ENCODE assay signal across 34 cellular contexts in the genomic region with DNA sequence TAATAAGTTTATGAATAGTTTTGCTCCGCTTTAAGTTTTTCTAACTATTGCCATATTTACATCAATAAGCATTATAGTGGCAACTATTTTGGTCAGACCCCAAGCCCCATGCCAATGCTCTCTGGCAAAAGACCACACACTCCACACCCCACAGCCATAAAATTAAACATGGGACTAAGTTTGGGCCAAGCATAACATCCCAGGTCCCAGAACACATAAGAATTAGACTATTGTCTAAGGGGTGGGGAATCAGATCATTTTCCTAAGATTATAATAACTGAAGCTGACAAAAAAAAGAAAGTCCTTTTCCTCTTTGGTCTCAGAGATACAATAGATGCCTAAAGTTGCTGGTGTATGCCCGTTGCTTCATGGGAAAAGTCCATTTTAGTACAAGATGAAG.
"Had no signal": no experiment of that assay in that cellular context is flagged by ENCODE, and none has a peak within 500 bp of the region (broad histone marks: within the 10 kb centered on the region; RNA-seq: fewer than 3 reads in every experiment).

No MANE protein-coding gene starts in this region.

- H3K9me3 Mint-ChIP-seq: activated CD8-positive, alpha-beta T cell treated with anti-CD3 and anti-CD28 coated beads for 36 hours; activated T-cell treated with anti-CD3 and anti-CD28 coated beads, Interleukin-2, amount 50 U/mL, for 4 hours; activated T-helper 17 cell treated with anti-CD3 and anti-CD28 coated beads, Interleukin-2, amount 50 U/mL, for 72 hours; effector memory CD8-positive, alpha-beta T cell; T-cell; T-helper 1 cell treated with Interleukin-12 subunit alpha and Interleukin-12 subunit beta and Interleukin-4 antibody, amounts not matched to agents 30 μg/mL and 1 μg/mL, for 36 hours; T-helper 2 cell treated with Interferon-gamma antibody and Interleukin-4, amounts not matched to agents 5 μg/mL and 100 μg/mL, for 36 hours had no signal

- H3K27ac Mint-ChIP-seq: activated B cell treated with CpG ODN at 0.5 μM for 24 hours; activated CD8-positive, alpha-beta T cell treated with anti-CD3 and anti-CD28 coated beads for 36 hours; activated naive CD8-positive, alpha-beta T cell; activated T-helper 17 cell treated with anti-CD3 and anti-CD28 coated beads, Interleukin-2, amount 50 U/mL, for 72 hours; dendritic cell treated with granulocyte-macrophage colony-stimulating factor and Interleukin-4, amounts not matched to agents 40 ng/mL and 50 ng/mL, for 4 days; effector memory CD8-positive, alpha-beta T cell; T-cell; T-helper 1 cell treated with Interleukin-12 subunit alpha and Interleukin-12 subunit beta and Interleukin-4 antibody, amounts not matched to agents 30 μg/mL and 1 μg/mL, for 36 hours; T-helper 2 cell treated with Interferon-gamma antibody and Interleukin-4, amounts not matched to agents 5 μg/mL and 100 μg/mL, for 36 hours had no signal

- H3K4me1 Mint-ChIP-seq: T-cell had no signal

- H3K4me3 ChIP-seq: adrenal gland, body of pancreas, coronary artery, esophagus squamous epithelium, gastroesophageal sphincter had no signal

- H3K9me3 ChIP-seq: adrenal gland, body of pancreas, esophagus squamous epithelium, gastroesophageal sphincter had no signal

- H3K4me3 Mint-ChIP-seq: activated B cell treated with CpG ODN at 0.5 μM for 24 hours; activated CD8-positive, alpha-beta T cell treated with anti-CD3 and anti-CD28 coated beads for 36 hours; activated naive CD8-positive, alpha-beta T cell; activated T-cell treated with anti-CD3 and anti-CD28 coated beads, Interleukin-2, amount 50 U/mL, for 4 hours; activated T-helper 17 cell treated with anti-CD3 and anti-CD28 coated beads, Interleukin-2, amount 50 U/mL, for 72 hours; dendritic cell treated with granulocyte-macrophage colony-stimulating factor and Interleukin-4, amounts not matched to agents 40 ng/mL and 50 ng/mL, for 4 days; effector memory CD8-positive, alpha-beta T cell; T-cell; T-helper 1 cell treated with Interleukin-12 subunit alpha and Interleukin-12 subunit beta and Interleukin-4 antibody, amounts not matched to agents 30 μg/mL and 1 μg/mL, for 36 hours; T-helper 2 cell treated with Interferon-gamma antibody and Interleukin-4, amounts not matched to agents 5 μg/mL and 100 μg/mL, for 36 hours had no signal

- H3K27me3 Mint-ChIP-seq: activated B cell treated with CpG ODN at 0.5 μM for 24 hours; activated CD8-positive, alpha-beta T cell treated with anti-CD3 and anti-CD28 coated beads for 36 hours; activated naive CD8-positive, alpha-beta T cell; activated T-helper 17 cell treated with anti-CD3 and anti-CD28 coated beads, Interleukin-2, amount 50 U/mL, for 72 hours; dendritic cell treated with granulocyte-macrophage colony-stimulating factor and Interleukin-4, amounts not matched to agents 40 ng/mL and 50 ng/mL, for 4 days; effector memory CD8-positive, alpha-beta T cell; T-cell had no signal

- H3K36me3 ChIP-seq: adrenal gland, gastroesophageal sphincter, WERI-Rb-1 had no signal

- DNase-seq: activated B cell treated with CpG ODN at 0.5 μM for 24 hours; activated CD4-positive, alpha-beta T cell treated with anti-CD3 and anti-CD28 coated beads for 48 hours; activated CD4-positive, alpha-beta T cell treated with anti-CD3 and anti-CD28 coated beads, Interleukin-2, amount 50 U/mL, for 1 hour; activated CD4-positive, alpha-beta T cell treated with anti-CD3 and anti-CD28 coated beads, Interleukin-2, amount 50 U/mL, for 48 hours; activated CD8-positive, alpha-beta memory T cell treated with anti-CD3 and anti-CD28 coated beads for 24 hours; activated CD8-positive, alpha-beta T cell treated with anti-CD3 and anti-CD28 coated beads for 36 hours; activated effector memory CD4-positive, alpha-beta T cell treated with Interleukin-2 at 50 U/mL for 16 hours; activated gamma-delta T cell treated with Interleukin-2 at 50 U/mL for 16 hours; activated naive CD4-positive, alpha-beta T cell treated with anti-CD3 and anti-CD28 coated beads, Interleukin-2, amount 50 U/mL, for 16 hours; activated naive CD4-positive, alpha-beta T cell treated with Interleukin-2 at 50 U/mL for 16 hours; activated T-cell treated with anti-CD3 and anti-CD28 coated beads, Interleukin-2, amount 50 U/mL, for 4 hours; adrenal gland; amygdala; aorta; body of pancreas; central memory CD4-positive, alpha-beta T cell; cerebellar nuclear complex; effector CD4-positive, alpha-beta T cell; effector memory CD8-positive, alpha-beta T cell; esophagus squamous epithelium; foreskin melanocyte; SW 1271; T-cell; T1000; WERI-Rb-1 had no signal

- H3K27ac ChIP-seq: adrenal gland, body of pancreas, coronary artery, epithelial cell of prostate, gastroesophageal sphincter, WERI-Rb-1 had no signal

- ATAC-seq: activated CD4-positive, CD25-positive, alpha-beta regulatory T cell treated with anti-CD3 and anti-CD28 coated beads, Interleukin-2, amount 50 U/mL, for 24 hours; activated CD8-positive, alpha-beta T cell treated with anti-CD3 and anti-CD28 coated beads for 36 hours; activated T-cell treated with anti-CD3 and anti-CD28 coated beads, Interleukin-2, amount 50 U/mL, for 4 hours; activated T-helper 17 cell treated with anti-CD3 and anti-CD28 coated beads, Interleukin-2, amount 50 U/mL, for 72 hours; body of pancreas; effector memory CD8-positive, alpha-beta T cell; gastroesophageal sphincter; T-cell had no signal

- H3K27me3 ChIP-seq: adrenal gland, body of pancreas, esophagus squamous epithelium, gastroesophageal sphincter had no signal
